ENCODE assay signal across 1 cellular context in the genomic region with DNA sequence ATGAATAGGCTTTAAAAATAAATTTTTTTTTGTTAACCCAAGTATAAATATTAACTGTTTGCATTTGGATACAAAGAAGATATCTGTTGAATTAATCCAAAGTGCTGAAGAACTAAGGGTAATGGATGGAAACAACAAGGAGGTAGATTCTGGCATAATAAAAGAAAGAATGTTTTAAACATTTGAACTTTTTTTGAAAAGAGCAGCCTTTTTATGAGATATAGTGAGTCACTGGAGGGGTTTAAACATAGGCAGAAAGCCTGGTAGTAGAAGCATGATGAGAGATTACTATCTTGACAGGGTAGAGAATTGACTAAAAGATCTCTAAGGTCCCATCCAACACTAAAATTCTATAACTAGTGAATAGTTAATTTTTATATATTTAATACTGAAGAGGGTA.
TF ChIP-seq lines count a peak whose summit lies in the region.

No MANE protein-coding gene starts in this region.

TF ChIP-seq in K562, 482 proteins besides CTCF, POLR2A, EP300 and RAD21 (continues in another document):
- TF ChIP-seq HLTF (IDR thresholded peaks at IDR 0.05) (no peak), ZNF41 (CRISPR knock-in tag; conservative IDR thresholded peaks at IDR 0.05) (no peak), FUS (optimal IDR thresholded peaks at IDR 0.05; ENCODE audit: low read depth, low read length) (no peak), RB1 (IDR thresholded peaks at IDR 0.05; ENCODE audit: low read depth) (no peak), SMARCA4 (IDR thresholded peaks at IDR 0.05) (peak; percentile 30; the same call in 1 of the 2 replicates), HEY1 (CRISPR knock-in tag; IDR thresholded peaks at IDR 0.05; ENCODE audit: borderline replicate concordance) (no peak), ETV5 (CRISPR knock-in tag; IDR thresholded peaks at IDR 0.05; ENCODE audit: low read depth) (no peak), SMARCB1 (IDR thresholded peaks at IDR 0.05; ENCODE audit: insufficient read length, low read depth) (no peak), DPF2 (IDR thresholded peaks at IDR 0.05) (peak; percentile 53; the same call in 1 of the 2 replicates), SMARCE1 (IDR thresholded peaks at IDR 0.05) (peak; percentile 19; the same call in 1 of the 2 replicates), MEIS2 (IDR thresholded peaks at IDR 0.05; ENCODE audit: partially characterized antibody) (peak; percentile 40), ZBTB34 (CRISPR knock-in tag; IDR thresholded peaks at IDR 0.05) (no peak), LCOR (CRISPR knock-in tag; IDR thresholded peaks at IDR 0.05) (no peak), POLR2AphosphoS5 (IDR thresholded peaks at IDR 0.05; ENCODE audit: control insufficient read depth, insufficient read depth, low read depth, low read length) (no peak), TFAM (CRISPR knock-in tag; conservative IDR thresholded peaks at IDR 0.05) (no peak), GABPB2 (CRISPR knock-in tag; conservative IDR thresholded peaks at IDR 0.05) (no peak), HDAC3 (IDR thresholded peaks at IDR 0.05; ENCODE audit: borderline replicate concordance, partially characterized antibody) (peak; percentile 9), FOSL1 (tag; conservative IDR thresholded peaks at IDR 0.05) (peak; percentile 45; the same call in 1 of the 2 replicates), U2AF2 (optimal IDR thresholded peaks at IDR 0.05; ENCODE audit: low read depth, low read length) (no peak), ZNF146 (CRISPR knock-in tag; IDR thresholded peaks at IDR 0.05; ENCODE audit: unreplicated experiment) (no peak), ZNF695 (CRISPR knock-in tag; IDR thresholded peaks at IDR 0.05) (no peak), ARID1B (IDR thresholded peaks at IDR 0.05) (no peak), CBFA2T2 (conservative IDR thresholded peaks at IDR 0.05) (no peak), ZNF354B (CRISPR knock-in tag; IDR thresholded peaks at IDR 0.05) (no peak), ZNF318 (IDR thresholded peaks at IDR 0.05; ENCODE audit: borderline replicate concordance in 1 of 2, low read depth in 1 of 2) (no peak), YY1 (IDR thresholded peaks at IDR 0.05; ENCODE audit: borderline replicate concordance in 1 of 3, control insufficient read depth in 1 of 3, extremely low read depth in 1 of 3, insufficient read depth in 3 of 3, insufficient read length in 1 of 3, insufficient replicate concordance in 2 of 3, low read depth in 1 of 3, low read length in 2 of 3) (no peak), NBN (IDR thresholded peaks at IDR 0.05; ENCODE audit: low read depth) (no peak), RNF219 (CRISPR knock-in tag; IDR thresholded peaks at IDR 0.05) (no peak), LEF1 (IDR thresholded peaks at IDR 0.05) (no peak)
- TF ChIP-seq, protein P1, sequence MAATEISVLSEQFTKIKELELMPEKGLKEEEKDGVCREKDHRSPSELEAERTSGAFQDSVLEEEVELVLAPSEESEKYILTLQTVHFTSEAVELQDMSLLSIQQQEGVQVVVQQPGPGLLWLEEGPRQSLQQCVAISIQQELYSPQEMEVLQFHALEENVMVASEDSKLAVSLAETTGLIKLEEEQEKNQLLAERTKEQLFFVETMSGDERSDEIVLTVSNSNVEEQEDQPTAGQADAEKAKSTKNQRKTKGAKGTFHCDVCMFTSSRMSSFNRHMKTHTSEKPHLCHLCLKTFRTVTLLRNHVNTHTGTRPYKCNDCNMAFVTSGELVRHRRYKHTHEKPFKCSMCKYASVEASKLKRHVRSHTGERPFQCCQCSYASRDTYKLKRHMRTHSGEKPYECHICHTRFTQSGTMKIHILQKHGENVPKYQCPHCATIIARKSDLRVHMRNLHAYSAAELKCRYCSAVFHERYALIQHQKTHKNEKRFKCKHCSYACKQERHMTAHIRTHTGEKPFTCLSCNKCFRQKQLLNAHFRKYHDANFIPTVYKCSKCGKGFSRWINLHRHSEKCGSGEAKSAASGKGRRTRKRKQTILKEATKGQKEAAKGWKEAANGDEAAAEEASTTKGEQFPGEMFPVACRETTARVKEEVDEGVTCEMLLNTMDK (IDR thresholded peaks at IDR 0.05; ENCODE audit: borderline replicate concordance, insufficient read depth, low read depth, low read length, poor library complexity, severe bottlenecking): no peak
- TF ChIP-seq, protein P2, sequence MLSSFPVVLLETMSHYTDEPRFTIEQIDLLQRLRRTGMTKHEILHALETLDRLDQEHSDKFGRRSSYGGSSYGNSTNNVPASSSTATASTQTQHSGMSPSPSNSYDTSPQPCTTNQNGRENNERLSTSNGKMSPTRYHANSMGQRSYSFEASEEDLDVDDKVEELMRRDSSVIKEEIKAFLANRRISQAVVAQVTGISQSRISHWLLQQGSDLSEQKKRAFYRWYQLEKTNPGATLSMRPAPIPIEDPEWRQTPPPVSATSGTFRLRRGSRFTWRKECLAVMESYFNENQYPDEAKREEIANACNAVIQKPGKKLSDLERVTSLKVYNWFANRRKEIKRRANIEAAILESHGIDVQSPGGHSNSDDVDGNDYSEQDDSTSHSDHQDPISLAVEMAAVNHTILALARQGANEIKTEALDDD (IDR thresholded peaks at IDR 0.05): peak; percentile 34; the same call in 1 of the 2 replicates
- TF ChIP-seq, protein P3, sequence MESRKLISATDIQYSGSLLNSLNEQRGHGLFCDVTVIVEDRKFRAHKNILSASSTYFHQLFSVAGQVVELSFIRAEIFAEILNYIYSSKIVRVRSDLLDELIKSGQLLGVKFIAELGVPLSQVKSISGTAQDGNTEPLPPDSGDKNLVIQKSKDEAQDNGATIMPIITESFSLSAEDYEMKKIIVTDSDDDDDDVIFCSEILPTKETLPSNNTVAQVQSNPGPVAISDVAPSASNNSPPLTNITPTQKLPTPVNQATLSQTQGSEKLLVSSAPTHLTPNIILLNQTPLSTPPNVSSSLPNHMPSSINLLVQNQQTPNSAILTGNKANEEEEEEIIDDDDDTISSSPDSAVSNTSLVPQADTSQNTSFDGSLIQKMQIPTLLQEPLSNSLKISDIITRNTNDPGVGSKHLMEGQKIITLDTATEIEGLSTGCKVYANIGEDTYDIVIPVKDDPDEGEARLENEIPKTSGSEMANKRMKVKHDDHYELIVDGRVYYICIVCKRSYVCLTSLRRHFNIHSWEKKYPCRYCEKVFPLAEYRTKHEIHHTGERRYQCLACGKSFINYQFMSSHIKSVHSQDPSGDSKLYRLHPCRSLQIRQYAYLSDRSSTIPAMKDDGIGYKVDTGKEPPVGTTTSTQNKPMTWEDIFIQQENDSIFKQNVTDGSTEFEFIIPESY (CRISPR knock-in tag; IDR thresholded peaks at IDR 0.05): no peak
- TF ChIP-seq, protein P4, sequence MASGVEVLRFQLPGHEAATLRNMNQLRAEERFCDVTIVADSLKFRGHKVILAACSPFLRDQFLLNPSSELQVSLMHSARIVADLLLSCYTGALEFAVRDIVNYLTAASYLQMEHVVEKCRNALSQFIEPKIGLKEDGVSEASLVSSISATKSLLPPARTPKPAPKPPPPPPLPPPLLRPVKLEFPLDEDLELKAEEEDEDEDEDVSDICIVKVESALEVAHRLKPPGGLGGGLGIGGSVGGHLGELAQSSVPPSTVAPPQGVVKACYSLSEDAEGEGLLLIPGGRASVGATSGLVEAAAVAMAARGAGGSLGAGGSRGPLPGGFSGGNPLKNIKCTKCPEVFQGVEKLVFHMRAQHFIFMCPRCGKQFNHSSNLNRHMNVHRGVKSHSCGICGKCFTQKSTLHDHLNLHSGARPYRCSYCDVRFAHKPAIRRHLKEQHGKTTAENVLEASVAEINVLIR (CRISPR knock-in tag; IDR thresholded peaks at IDR 0.05): no peak
- TF ChIP-seq, protein P5, sequence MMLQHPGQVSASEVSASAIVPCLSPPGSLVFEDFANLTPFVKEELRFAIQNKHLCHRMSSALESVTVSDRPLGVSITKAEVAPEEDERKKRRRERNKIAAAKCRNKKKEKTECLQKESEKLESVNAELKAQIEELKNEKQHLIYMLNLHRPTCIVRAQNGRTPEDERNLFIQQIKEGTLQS (IDR thresholded peaks at IDR 0.05): peak; percentile 20; the same call in 1 of the 2 replicates
- TF ChIP-seq, protein P5 (CRISPR knock-in tag; conservative IDR thresholded peaks at IDR 0.05): no peak
- TF ChIP-seq, protein P6, sequence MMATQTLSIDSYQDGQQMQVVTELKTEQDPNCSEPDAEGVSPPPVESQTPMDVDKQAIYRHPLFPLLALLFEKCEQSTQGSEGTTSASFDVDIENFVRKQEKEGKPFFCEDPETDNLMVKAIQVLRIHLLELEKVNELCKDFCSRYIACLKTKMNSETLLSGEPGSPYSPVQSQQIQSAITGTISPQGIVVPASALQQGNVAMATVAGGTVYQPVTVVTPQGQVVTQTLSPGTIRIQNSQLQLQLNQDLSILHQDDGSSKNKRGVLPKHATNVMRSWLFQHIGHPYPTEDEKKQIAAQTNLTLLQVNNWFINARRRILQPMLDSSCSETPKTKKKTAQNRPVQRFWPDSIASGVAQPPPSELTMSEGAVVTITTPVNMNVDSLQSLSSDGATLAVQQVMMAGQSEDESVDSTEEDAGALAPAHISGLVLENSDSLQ (IDR thresholded peaks at IDR 0.05): 0 out of 2 replicates have a peak, but pooled peaks have one; percentile 7
